ENCODE assay signal across 1 cellular context in genomic region chr6:110329348-110329728, GRCh38.
TF ChIP-seq lines count a peak whose summit lies in the region.

No MANE protein-coding gene starts in this region.

TF ChIP-seq in A549, 52 proteins besides CTCF, POLR2A, EP300 and RAD21 (continued from another document):
- TF ChIP-seq HMGXB4 (CRISPR knock-in tag; IDR thresholded peaks at IDR 0.05; ENCODE audit: borderline replicate concordance) (no peak), RNF2 (IDR thresholded peaks at IDR 0.05; ENCODE audit: borderline replicate concordance, low read depth) (no peak), SMC3 (IDR thresholded peaks at IDR 0.05) (no peak), USF2 (IDR thresholded peaks at IDR 0.05) (no peak)
